In the genomic region with DNA sequence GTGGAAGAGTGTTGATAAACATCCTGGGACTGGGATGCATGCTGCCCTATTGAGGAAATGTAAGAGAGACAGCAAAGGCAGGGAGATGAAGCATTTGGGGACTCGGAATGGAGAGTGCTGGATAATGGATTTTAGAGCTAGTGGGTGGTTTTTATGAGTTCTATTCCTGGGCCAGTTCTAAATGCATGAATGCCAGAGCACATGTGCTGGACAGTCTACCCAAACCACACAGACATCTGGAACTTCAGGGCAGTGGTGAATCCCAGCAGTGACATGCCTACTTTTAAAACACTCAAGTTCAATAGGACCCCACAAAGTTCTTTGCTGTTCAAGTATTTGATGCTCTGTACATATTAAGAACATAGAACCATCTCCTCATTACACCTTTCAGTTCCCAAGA, we compare ENCODE assay signal across 29 cellular contexts.
A peak's percentile ranks its signal among the peaks of the same experiment; 100 is the strongest.
DNase-seq lines count a peak whose midpoint lies in the region; ATAC-seq and TF ChIP-seq lines count a peak whose summit lies in the region.
"Had no signal": no experiment of that assay in that cellular context is flagged by ENCODE, and none has a peak within 500 bp of the region (broad histone marks: within the 10 kb centered on the region; RNA-seq: fewer than 3 reads in every experiment).

No MANE protein-coding gene starts in this region.

- H3K4me3 ChIP-seq in heart left ventricle (no peak overlapping the region), esophagus muscularis mucosa (no peak overlapping the region), osteoblast (ENCODE audit: insufficient read depth, low read length) (no peak overlapping the region), uterus (no peak overlapping the region)
- H3K4me3 ChIP-seq: GM23248, testis had no signal

- H3K36me3 Mint-ChIP-seq in activated T-cell treated with anti-CD3 and anti-CD28 coated beads, Interleukin-2, amount 50 U/mL, for 4 hours (ENCODE audit: insufficient read depth), result no peaks in the 10 kb centered on the region
- H3K36me3 Mint-ChIP-seq: activated naive CD4-positive, alpha-beta T cell treated with anti-CD3 and anti-CD28 coated beads, Interleukin-2, amount 50 U/mL, for 24 hours; stimulated activated effector memory CD8-positive, alpha-beta T cell treated with anti-CD3 and anti-CD28 coated beads, Interleukin-12 subunit alpha, Interleukin-12 subunit beta, amount 100 ng/mL, for 72 hours had no signal

- no peak for TF ChIP-seq CTCF in heart left ventricle (IDR thresholded peaks at IDR 0.05)
- TF ChIP-seq CTCF in esophagus muscularis mucosa (IDR thresholded peaks at IDR 0.05), result no peak
- no peak for TF ChIP-seq CTCF in osteoblast (IDR thresholded peaks at IDR 0.05; ENCODE audit: extremely low read depth, low read depth, low read length)
- no peak for TF ChIP-seq CTCF in uterus (IDR thresholded peaks at IDR 0.05)

- TF ChIP-seq EP300 in esophagus muscularis mucosa (IDR thresholded peaks at IDR 0.05), result no peak

- H3K9me3 Mint-ChIP-seq in activated T-cell treated with anti-CD3 and anti-CD28 coated beads, Interleukin-2, amount 50 U/mL, for 4 hours, result no peaks in the 10 kb centered on the region
- H3K9me3 Mint-ChIP-seq: activated CD4-positive, alpha-beta T cell treated with anti-CD3 and anti-CD28 coated beads, Interleukin-2, amount 10 ng/mL, durations not matched to agents 24 days and 14 days; activated naive CD4-positive, alpha-beta T cell treated with anti-CD3 and anti-CD28 coated beads, Interleukin-2, amount 50 U/mL, for 24 hours; activated T-helper 1 cell treated with anti-CD3 and anti-CD28 coated beads, Interleukin-12 subunit alpha, Interleukin-12 subunit beta, Interleukin-2, Interleukin-4 antibody, amounts not matched to agents 30 ng/mL and 10 ng/mL and 1 ng/mL, durations not matched to agents 14 hours and 24 hours and 36 hours; naive B cell; stimulated activated effector memory CD8-positive, alpha-beta T cell treated with anti-CD3 and anti-CD28 coated beads, Interleukin-12 subunit alpha, Interleukin-12 subunit beta, amount 100 ng/mL, for 72 hours had no signal

- peaks cover 19% of the 10 kb centered on the region for H4K20me1 ChIP-seq in osteoblast (ENCODE audit: insufficient read depth, low read length)

- no peak overlapping the region for H3K4me2 ChIP-seq in osteoblast (ENCODE audit: insufficient read depth, low read length)

- H3K27me3 Mint-ChIP-seq in activated T-cell treated with anti-CD3 and anti-CD28 coated beads, Interleukin-2, amount 50 U/mL, for 4 hours (ENCODE audit: low read depth), result peaks cover 50% of the 10 kb centered on the region

- H3K4me3 Mint-ChIP-seq in activated T-cell treated with anti-CD3 and anti-CD28 coated beads, Interleukin-2, amount 50 U/mL, for 4 hours, result no peak overlapping the region
- H3K4me3 Mint-ChIP-seq: activated CD4-positive, alpha-beta T cell treated with anti-CD3 and anti-CD28 coated beads, Interleukin-2, amount 10 ng/mL, durations not matched to agents 24 days and 14 days; activated CD8-positive, alpha-beta memory T cell treated with anti-CD3 and anti-CD28 coated beads, Interleukin-2, amount 10 ng/mL, durations not matched to agents 7 days and 5 days; activated naive CD4-positive, alpha-beta T cell treated with anti-CD3 and anti-CD28 coated beads, Interleukin-2, amount 50 U/mL, for 24 hours; activated T-helper 1 cell treated with anti-CD3 and anti-CD28 coated beads, Interleukin-12 subunit alpha, Interleukin-12 subunit beta, Interleukin-2, Interleukin-4 antibody, amounts not matched to agents 30 ng/mL and 10 ng/mL and 1 ng/mL, durations not matched to agents 14 hours and 24 hours and 36 hours; stimulated activated effector memory CD8-positive, alpha-beta T cell treated with anti-CD3 and anti-CD28 coated beads, Interleukin-12 subunit alpha, Interleukin-12 subunit beta, amount 100 ng/mL, for 72 hours had no signal

- H3K27ac ChIP-seq in heart left ventricle (peak overlapping the region in 5 of 12 donors; percentile 6 to 82 (median 26)), esophagus muscularis mucosa (replicated peaks in 1 of 4) (peak overlapping the region; percentile 84 to 90 (median 87)), osteoblast (ENCODE audit: low read depth, low read length) (no peak overlapping the region), uterus (peak overlapping the region; percentile 82 to 86)
- H3K27ac ChIP-seq: GM23248, HL-60, testis had no signal

- H3K4me1 ChIP-seq in heart left ventricle (peaks cover 0 to 67% (median 33%) of the 10 kb centered on the region in 12 donors), esophagus muscularis mucosa (peaks cover 58 to 100% (median 99%) of the 10 kb centered on the region in 4 donors), osteoblast (ENCODE audit: insufficient read depth, low read length) (peaks cover 36% of the 10 kb centered on the region), uterus (peaks cover 10 to 14% of the 10 kb centered on the region in 2 donors)
- H3K4me1 ChIP-seq: BE2C had no signal

- H3K27me3 ChIP-seq in heart left ventricle, result no peaks in the 10 kb centered on the region
- no peaks in the 10 kb centered on the region for H3K27me3 ChIP-seq in esophagus muscularis mucosa
- no peaks in the 10 kb centered on the region for H3K27me3 ChIP-seq in osteoblast (ENCODE audit: insufficient read depth, low read length)
- H3K27me3 ChIP-seq in uterus, result no peaks in the 10 kb centered on the region
- H3K27me3 ChIP-seq: BE2C, testis had no signal

- H3K36me3 ChIP-seq in heart left ventricle, result peaks cover 0 to 36% (median 10%) of the 10 kb centered on the region in 9 donors
- peaks cover 8 to 37% (median 31%) of the 10 kb centered on the region in 4 donors for H3K36me3 ChIP-seq in esophagus muscularis mucosa
- H3K36me3 ChIP-seq in osteoblast (ENCODE audit: insufficient read depth, low read length), result peaks cover 64% of the 10 kb centered on the region
- H3K36me3 ChIP-seq in uterus, result no peaks in the 10 kb centered on the region
- H3K36me3 ChIP-seq: BE2C had no signal

- H3K79me2 ChIP-seq in osteoblast (ENCODE audit: insufficient read depth, low read length), result peaks cover 84% of the 10 kb centered on the region

- WGBS in heart left ventricle, 4 donors, result 67 to 93% (median 89%) methylated on average over 1 of the region's 1 CpG
- WGBS in esophagus muscularis mucosa, result 73% methylated on average over 1 of the region's 1 CpG

- H3K4me1 Mint-ChIP-seq in activated T-cell treated with anti-CD3 and anti-CD28 coated beads, Interleukin-2, amount 50 U/mL, for 4 hours (ENCODE audit: low read depth), result peaks cover 8% of the 10 kb centered on the region

- DNase-seq in heart left ventricle, result no peak
- DNase-seq in Right ventricle myocardium inferior (ENCODE audit: missing footprints), result no peak
- DNase-seq in esophagus muscularis mucosa (ENCODE audit: extremely low spot score), result no peak
- peak; percentile 62 for DNase-seq in osteoblast (ENCODE audit: insufficient read length, low spot score, missing footprints)
- no peak for DNase-seq in uterus
- DNase-seq in activated naive CD4-positive, alpha-beta T cell treated with Interleukin-2 at 50 U/mL for 16 hours, result no peak
- no peak for DNase-seq in activated T-cell treated with anti-CD3 and anti-CD28 coated beads, Interleukin-2, amount 50 U/mL, for 4 hours
- DNase-seq: 8988T; activated CD4-positive, alpha-beta T cell treated with anti-CD3 and anti-CD28 coated beads, Interleukin-2, amount 10 ng/mL, durations not matched to agents 24 days and 14 days; activated CD8-positive, alpha-beta memory T cell treated with anti-CD3 and anti-CD28 coated beads, Interleukin-2, amount 10 ng/mL, durations not matched to agents 7 days and 5 days; aorta; BE2C; COR-L47; foreskin melanocyte; GM23248; naive B cell; NCI-H1105 treated with DMSO at 0.1 percent for 48 hours; NCI-H2081; NCI-H345; NCI-H82; SIG-M5; stimulated activated CD4-positive, alpha-beta T cell treated with anti-CD3 and anti-CD28 coated beads, Interleukin-2, amount 100 ng/mL, for 24 hours; T-helper 1 cell; testis had no signal

- intact Hi-C loops in heart left ventricle (cut with DNase I) (loop anchor here in 1 of 10 donors (5.0 kb wide), 1 partner anchor 39 kb away; no protein-coding TSS in a partner anchor), Right ventricle myocardium inferior (cut with DNase I) (loop anchor here (5.0 kb wide), 1 partner anchor 44 kb away; no protein-coding TSS in a partner anchor), esophagus muscularis mucosa (cut with DNase I) (loop anchor here (5.0 kb wide), 1 partner anchor 34 kb away; no protein-coding TSS in a partner anchor), uterus (cut with DNase I; ENCODE audit: low total_unique reads) (no loop called here)

- TF ChIP-seq POLR2A in heart left ventricle (IDR thresholded peaks at IDR 0.05) (no peak), esophagus muscularis mucosa (IDR thresholded peaks at IDR 0.05; ENCODE audit: low read depth) (no peak), uterus (IDR thresholded peaks at IDR 0.05) (no peak)

- H2AFZ ChIP-seq in osteoblast (ENCODE audit: low read length), result no peak overlapping the region
- H2AFZ ChIP-seq: GM23248 had no signal

- H3K9me3 ChIP-seq in heart left ventricle (no peaks in the 10 kb centered on the region), esophagus muscularis mucosa (no peaks in the 10 kb centered on the region), osteoblast (ENCODE audit: low read depth, low read length) (no peaks in the 10 kb centered on the region), uterus (no peaks in the 10 kb centered on the region)
- H3K9me3 ChIP-seq: BE2C, testis had no signal

- ATAC-seq in heart left ventricle (peak in 3 of 4 donors; percentile 2 to 25 (median 6)), Right ventricle myocardium inferior (no peak), GM18870 (IDR thresholded peaks at IDR 0.05; ENCODE audit: unreplicated experiment) (no peak)
- ATAC-seq in activated T-cell treated with anti-CD3 and anti-CD28 coated beads, Interleukin-2, amount 50 U/mL, for 4 hours, result no peak
- ATAC-seq: activated CD8-positive, alpha-beta memory T cell treated with anti-CD3 and anti-CD28 coated beads, Interleukin-2, amount 10 ng/mL, durations not matched to agents 7 days and 5 days; stimulated activated effector memory CD8-positive, alpha-beta T cell treated with anti-CD3 and anti-CD28 coated beads, Interleukin-12 subunit alpha, Interleukin-12 subunit beta, amount 100 ng/mL, for 72 hours had no signal

Comparison
In these comparisons a context has a peak if more than half of its experiments do, and no peak if none do; other contexts are left out.
1. ATAC-seq: peak in heart left ventricle (3 of 4); none in Right ventricle myocardium inferior (single experiment), activated T-cell treated with anti-CD3 and anti-CD28 coated beads, Interleukin-2, amount 50 U/mL, for 4 hours (0 of 2) and GM18870 (single experiment).